25 cellular contexts compared by ENCODE assay signal in genomic region chr15:61736792-61737191, GRCh38.
DNase-seq lines count a peak whose midpoint lies in the region; ATAC-seq and TF ChIP-seq lines count a peak whose summit lies in the region.
"Had no signal": no experiment of that assay in that cellular context is flagged by ENCODE, and none has a peak within 500 bp of the region (broad histone marks: within the 10 kb centered on the region; RNA-seq: fewer than 3 reads in every experiment).

No MANE protein-coding gene starts in this region.

- H3K27ac ChIP-seq in BLaER1, result no peak overlapping the region
- H3K27ac ChIP-seq in BLaER1 treated with 17β-estradiol and CSF1 and Interleukin-3, amounts not matched to agents 10 nM and 100 nM, result peak overlapping the region in 7 of 11 experiments; percentile 13 to 62 (median 45); a peak in 10 of 22 replicates
- H3K27ac ChIP-seq: Peyer's patch, SJSA1 had no signal

- DNase-seq in NAMALWA (ENCODE audit: low spot score), result peak; percentile 37
- peak; percentile 42 for DNase-seq in fibroblast of gingiva (ENCODE audit: low read depth)
- no peak for DNase-seq in erythroblast (lab: John Stamatoyannopoulos, UW)
- DNase-seq in occipital lobe (lab: John Stamatoyannopoulos, UW), result no peak
- DNase-seq: CD8-positive, alpha-beta memory T cell; DMS 273 treated with DMSO at 0.1 percent for 48 hours; DMS79; EL; GDM1; KG1; MG63; NCI-H1105 treated with DMSO at 0.1 percent for 48 hours; NCI-H146; NCI-H2029; NCI-H446; NCI-H524 treated with DMSO at 0.1 percent for 48 hours; NCI-H82; NK-92 treated with Interleukin-12 subunit alpha and Interleukin-12 subunit beta, amount 100 ng/mL, for 24 hours; Peyer's patch; T-helper 1 cell had no signal

- H3K4me1 ChIP-seq in BLaER1, result peaks cover 19% of the 10 kb centered on the region
- peaks cover 7 to 18% (median 14%) of the 10 kb centered on the region in 10 experiments for H3K4me1 ChIP-seq in BLaER1 treated with 17β-estradiol and CSF1 and Interleukin-3, amounts not matched to agents 10 nM and 100 nM
- H3K4me1 ChIP-seq: Peyer's patch, SJSA1 had no signal

- no peak for TF ChIP-seq POLR2A in erythroblast (IDR thresholded peaks at IDR 0.05; ENCODE audit: low read length)

- peaks cover 16% of the 10 kb centered on the region for H3K9me3 ChIP-seq in BLaER1
- peaks cover 0 to 20% (median 11%) of the 10 kb centered on the region in 11 experiments; a peak in 15 of 22 replicates for H3K9me3 ChIP-seq in BLaER1 treated with 17β-estradiol and CSF1 and Interleukin-3, amounts not matched to agents 10 nM and 100 nM (replicated peaks in 1 of 11)
- H3K9me3 ChIP-seq: MG63, Peyer's patch, SJSA1 had no signal

- H4K20me1 ChIP-seq in BLaER1, result no peaks in the 10 kb centered on the region
- no peaks in the 10 kb centered on the region for H4K20me1 ChIP-seq in BLaER1 treated with 17β-estradiol and CSF1 and Interleukin-3, amounts not matched to agents 10 nM and 100 nM

- H3K4me3 ChIP-seq in BLaER1, result no peak overlapping the region
- no peak overlapping the region for H3K4me3 ChIP-seq in BLaER1 treated with 17β-estradiol and CSF1 and Interleukin-3, amounts not matched to agents 10 nM and 100 nM
- H3K4me3 ChIP-seq: GM12878, MG63, Peyer's patch, SJSA1 had no signal

- peak overlapping the region; percentile 39 for H3K4me2 ChIP-seq in BLaER1
- peak overlapping the region; percentile 17 to 63 (median 48); a peak in 20 of 22 replicates for H3K4me2 ChIP-seq in BLaER1 treated with 17β-estradiol and CSF1 and Interleukin-3, amounts not matched to agents 10 nM and 100 nM

- H3K9ac ChIP-seq in BLaER1, result no peak overlapping the region
- H3K9ac ChIP-seq in BLaER1 treated with 17β-estradiol and CSF1 and Interleukin-3, amounts not matched to agents 10 nM and 100 nM, result peak overlapping the region in 2 of 11 experiments; percentile 4 to 32; a peak in 2 of 22 replicates

- ATAC-seq in HG03175 (IDR thresholded peaks at IDR 0.05; ENCODE audit: unreplicated experiment), result no peak
- ATAC-seq: GM12878 had no signal

- no peaks in the 10 kb centered on the region for H3K27me3 ChIP-seq in BLaER1
- no peaks in the 10 kb centered on the region for H3K27me3 ChIP-seq in BLaER1 treated with 17β-estradiol and CSF1 and Interleukin-3, amounts not matched to agents 10 nM and 100 nM
- H3K27me3 ChIP-seq: MG63, Peyer's patch, SJSA1 had no signal

- no peaks in the 10 kb centered on the region for H3K36me3 ChIP-seq in BLaER1
- H3K36me3 ChIP-seq in BLaER1 treated with 17β-estradiol and CSF1 and Interleukin-3, amounts not matched to agents 10 nM and 100 nM, result no peaks in the 10 kb centered on the region
- H3K36me3 ChIP-seq: MG63, Peyer's patch, SJSA1 had no signal

Comparison
In these comparisons a context has a peak if more than half of its experiments do, and no peak if none do; other contexts are left out.
1. DNase-seq: peak in NAMALWA (single experiment) and fibroblast of gingiva (single experiment); none in erythroblast (0 of 2) and occipital lobe (single experiment).